8 cellular contexts compared by ENCODE assay signal in the genomic region with DNA sequence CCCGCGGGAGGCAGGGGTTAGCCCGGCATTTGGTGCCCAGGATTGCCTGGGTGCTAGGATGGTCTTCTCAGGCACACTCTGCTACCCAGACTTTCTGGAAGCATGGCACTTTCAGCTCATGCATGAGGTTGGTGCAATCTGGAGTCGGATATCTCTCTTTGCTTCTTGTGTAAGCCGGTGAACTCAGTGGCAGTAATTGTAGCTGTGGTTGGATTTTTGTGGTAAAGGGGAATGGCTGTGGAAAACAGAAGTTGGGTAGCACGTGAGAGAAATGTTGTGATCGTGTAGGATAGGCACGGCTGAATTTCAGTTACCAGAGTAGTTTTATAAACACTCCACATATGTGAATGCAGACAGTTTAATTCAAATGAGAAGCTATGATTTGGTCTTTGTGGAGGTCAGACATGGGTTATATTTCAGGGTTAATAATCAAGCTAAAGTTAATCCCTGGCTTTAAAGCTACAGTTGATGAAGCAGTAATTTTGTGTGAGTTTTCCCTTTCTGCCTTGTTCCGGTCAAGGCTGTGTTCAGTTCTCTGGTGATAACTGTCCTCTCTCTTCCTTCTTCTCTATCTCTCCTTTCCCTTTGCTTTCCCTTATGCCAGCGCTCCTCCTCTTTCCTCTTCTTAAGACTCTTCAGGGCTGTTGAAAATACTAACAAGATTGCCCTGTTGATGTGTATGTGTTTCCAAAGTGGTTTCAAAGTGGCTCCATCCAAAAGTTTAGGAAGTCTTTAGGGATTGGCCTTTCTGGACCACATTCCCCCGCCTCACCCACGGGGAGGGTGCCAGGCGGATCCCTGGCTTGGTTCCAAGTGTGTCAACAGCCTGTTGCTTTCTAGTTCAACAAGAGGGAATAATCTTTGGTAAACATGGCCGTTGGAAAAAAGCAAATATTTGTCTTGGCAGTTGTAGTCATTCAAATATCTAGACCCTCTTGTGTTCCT.
DNase-seq lines count a peak whose midpoint lies in the region; ATAC-seq and TF ChIP-seq lines count a peak whose summit lies in the region.
"Had no signal": no experiment of that assay in that cellular context is flagged by ENCODE, and none has a peak within 500 bp of the region (broad histone marks: within the 10 kb centered on the region; RNA-seq: fewer than 3 reads in every experiment).

No MANE protein-coding gene starts in this region.

- peak overlapping the region in 1 of 4 donors; percentile 11 for H3K4me3 ChIP-seq in Peyer's patch
- H3K4me3 ChIP-seq in tibial nerve: no peak overlapping the region

- TF ChIP-seq CTCF in Peyer's patch (IDR thresholded peaks at IDR 0.05) (no peak), tibial nerve (IDR thresholded peaks at IDR 0.05) (no peak)

- WGBS in tibial nerve, 2 donors: 54% methylated on average over 14 of the region's 14 CpGs

- H3K27ac ChIP-seq in Peyer's patch: peak overlapping the region in 2 of 4 donors; percentile 5 to 68
- H3K27ac ChIP-seq in tibial nerve: peak overlapping the region; percentile 2 to 69 (median 36)

- H3K4me1 ChIP-seq in Peyer's patch (peaks cover 0 to 20% (median 2%) of the 10 kb centered on the region in 4 donors), tibial nerve (peaks cover 0 to 47% (median 6%) of the 10 kb centered on the region in 4 donors)

- no peaks in the 10 kb centered on the region for H3K27me3 ChIP-seq in Peyer's patch
- no peaks in the 10 kb centered on the region for H3K27me3 ChIP-seq in tibial nerve

- intact Hi-C loops in left cardiac atrium (cut with DNase I): loop anchor here in 1 of 2 donors (10.0 kb wide), 1 partner anchor 145 kb away; no protein-coding TSS in a partner anchor

- no peaks in the 10 kb centered on the region for H3K9me3 ChIP-seq in Peyer's patch
- H3K9me3 ChIP-seq in tibial nerve: no peaks in the 10 kb centered on the region

- peak; percentile 90 for DNase-seq in LoVo (ENCODE audit: low spot score)
- peak in 2 of 3 donors; percentile 79 for DNase-seq in Peyer's patch
- peak; percentile 85 for DNase-seq in left cardiac atrium
- peak; percentile 51 to 63 for DNase-seq in tibial nerve (ENCODE audit: low spot score in 2 of 2)
- no peak for DNase-seq in T-helper 1 cell
- no peak for DNase-seq in activated gamma-delta T cell (lab: John Stamatoyannopoulos, UW)

- TF ChIP-seq POLR2A in Peyer's patch (IDR thresholded peaks at IDR 0.05) (no peak), tibial nerve (IDR thresholded peaks at IDR 0.05) (no peak)

- H3K36me3 ChIP-seq in Peyer's patch: no peaks in the 10 kb centered on the region
- H3K36me3 ChIP-seq in tibial nerve: no peaks in the 10 kb centered on the region

- TF ChIP-seq EP300 in tibial nerve (IDR thresholded peaks at IDR 0.05): peak in 1 of 2 donors; percentile 40

- ATAC-seq in left cardiac atrium (peak; percentile 75 to 76), GM19328 (IDR thresholded peaks at IDR 0.05; ENCODE audit: unreplicated experiment) (no peak)
- ATAC-seq: activated T-helper 17 cell treated with anti-CD3 and anti-CD28 coated beads, Interleukin-2, amount 50 U/mL, for 72 hours had no signal

Comparison
In these comparisons a context has a peak if more than half of its experiments do, and no peak if none do; other contexts are left out.
1. DNase-seq: peak in LoVo (single experiment), Peyer's patch (2 of 3), left cardiac atrium (single experiment) and tibial nerve (2 of 2); none in T-helper 1 cell (0 of 5) and activated gamma-delta T cell (single experiment).